30 cellular contexts compared by ENCODE assay signal in genomic region chr13:113732176-113732960, GRCh38. TPM values are rescaled to one million over a fixed set of nuclear protein-coding genes. Genes with fewer than 3 reads are reported as not detected.
DNase-seq lines count a peak whose midpoint lies in the region; ATAC-seq, FAIRE-seq and TF ChIP-seq lines count a peak whose summit lies in the region.
"Had no signal": no experiment of that assay in that cellular context is flagged by ENCODE, and none has a peak within 500 bp of the region (broad histone marks: within the 10 kb centered on the region; RNA-seq: fewer than 3 reads in every experiment).

No MANE protein-coding gene starts in this region.

- no peak overlapping the region for H2AFZ ChIP-seq in HepG2 (ENCODE audit: low read length)

- H3K9me3 ChIP-seq in BLaER1 (peaks cover 12% of the 10 kb centered on the region), HepG2 (ENCODE audit: low read length) (no peaks in the 10 kb centered on the region), breast epithelium (no peaks in the 10 kb centered on the region), tibial artery (no peaks in the 10 kb centered on the region)
- H3K9me3 ChIP-seq: esophagus muscularis mucosa, ovary had no signal

- H3K4me2 ChIP-seq in BLaER1 (peak overlapping the region; percentile 67), HepG2 (ENCODE audit: low read depth, low read length) (no peak overlapping the region)

- POLR2A ChIA-PET in HepG2 (lab: Yijun Ruan, JAX): no interaction called here

- peaks cover 4% of the 10 kb centered on the region for H3K27me3 Mint-ChIP-seq in chondrocyte (ENCODE audit: low read depth)

- no peak overlapping the region for H3K9ac ChIP-seq in BLaER1
- no peak overlapping the region for H3K9ac ChIP-seq in HepG2 (ENCODE audit: insufficient read depth, low read depth, low read length)

- H3K4me3 Mint-ChIP-seq in chondrocyte (ENCODE audit: unreplicated experiment): no peak overlapping the region
- H3K4me3 Mint-ChIP-seq: activated T-cell treated with anti-CD3 and anti-CD28 coated beads, Interleukin-2, amount 50 U/mL, for 72 hours; central memory CD8-positive, alpha-beta T cell; dendritic cell treated with granulocyte-macrophage colony-stimulating factor and Interleukin-4, amounts not matched to agents 40 ng/mL and 50 ng/mL, for 4 days; nephron progenitor cell; T-helper 1 cell treated with Interleukin-12 subunit alpha and Interleukin-12 subunit beta and Interleukin-4 antibody, amounts not matched to agents 30 μg/mL and 1 μg/mL, for 36 hours had no signal

- TF ChIP-seq CTCF in chondrocyte (IDR thresholded peaks at IDR 0.05) (no peak), HepG2 (CRISPR knock-in tag; IDR thresholded peaks at IDR 0.05) (no peak), breast epithelium (IDR thresholded peaks at IDR 0.05) (no peak), tibial artery (IDR thresholded peaks at IDR 0.05) (no peak)

- no peak for FAIRE-seq in HepG2 (lab: Jason Lieb, UNC)

- TF ChIP-seq EP300 in HepG2 (IDR thresholded peaks at IDR 0.05; ENCODE audit: low read depth in 2 of 2, low read length in 2 of 2): no peak
- no peak for TF ChIP-seq EP300 in HepG2 (CRISPR knock-in tag; IDR thresholded peaks at IDR 0.05; ENCODE audit: borderline replicate concordance)

- H3K36me3 Mint-ChIP-seq in chondrocyte (ENCODE audit: low read depth): no peaks in the 10 kb centered on the region

- H3K27me3 ChIP-seq in BLaER1: peaks cover 62% of the 10 kb centered on the region
- peaks cover 12 to 38% of the 10 kb centered on the region in 2 experiments; a peak in 4 of 5 replicates for H3K27me3 ChIP-seq in HepG2 (ENCODE audit: control insufficient read depth in 1 of 2, insufficient read depth in 2 of 2, low read length in 2 of 2)
- H3K27me3 ChIP-seq in breast epithelium: peaks cover 0 to 33% of the 10 kb centered on the region in 2 donors
- H3K27me3 ChIP-seq in tibial artery: peaks cover 0 to 36% of the 10 kb centered on the region in 2 donors
- H3K27me3 ChIP-seq: ovary had no signal

- H3K4me1 ChIP-seq in BLaER1: peaks cover 61% of the 10 kb centered on the region
- peaks cover 18% of the 10 kb centered on the region for H3K4me1 ChIP-seq in HepG2 (ENCODE audit: insufficient read depth, low read length)
- no peaks in the 10 kb centered on the region for H3K4me1 ChIP-seq in breast epithelium
- H3K4me1 ChIP-seq in tibial artery: peaks cover 0 to 9% (median 0%) of the 10 kb centered on the region in 4 donors

- ATAC-seq in HepG2: no peak
- ATAC-seq: activated CD4-positive, CD25-positive, alpha-beta regulatory T cell treated with anti-CD3 and anti-CD28 coated beads, Interleukin-2, amount 50 U/mL, for 24 hours; activated T-cell treated with anti-CD3 and anti-CD28 coated beads, Interleukin-2, amount 50 U/mL, for 72 hours; stimulated activated naive CD8-positive, alpha-beta T cell treated with anti-CD3 and anti-CD28 coated beads, Interleukin-15, Interleukin-2, amounts not matched to agents 100 U/mL and 50 U/mL, for 24 hours had no signal

- intact Hi-C loops in posterior vena cava (cut with DNase I): no loop called here
- intact Hi-C loops in HepG2 (cut with micrococcal nuclease; ENCODE audit: unreplicated experiment): no loop called here
- intact Hi-C loops in breast epithelium (cut with DNase I; ENCODE audit: low total_unique reads): no loop called here
- intact Hi-C loops in tibial artery (cut with DNase I; ENCODE audit: low total_unique reads): no loop called here

- TF ChIP-seq RAD21 in HepG2 (CRISPR knock-in tag; IDR thresholded peaks at IDR 0.05): no peak

- no peaks in the 10 kb centered on the region for H3K4me1 Mint-ChIP-seq in chondrocyte (ENCODE audit: low read depth)
- H3K4me1 Mint-ChIP-seq: central memory CD8-positive, alpha-beta T cell; nephron progenitor cell had no signal

- H3K79me2 ChIP-seq in HepG2 (ENCODE audit: insufficient read depth, low read length): no peaks in the 10 kb centered on the region

- H3K27ac Mint-ChIP-seq in chondrocyte (ENCODE audit: unreplicated experiment): no peak overlapping the region
- H3K27ac Mint-ChIP-seq: activated T-cell treated with anti-CD3 and anti-CD28 coated beads, Interleukin-2, amount 50 U/mL, for 72 hours; dendritic cell treated with granulocyte-macrophage colony-stimulating factor and Interleukin-4, amounts not matched to agents 40 ng/mL and 50 ng/mL, for 4 days; nephron progenitor cell; T-helper 1 cell treated with Interleukin-12 subunit alpha and Interleukin-12 subunit beta and Interleukin-4 antibody, amounts not matched to agents 30 μg/mL and 1 μg/mL, for 36 hours had no signal

- 0 out of 2 replicates have a peak overlapping the region, but pooled peaks have one; percentile 13 for H3K27ac ChIP-seq in BLaER1
- no peak overlapping the region for H3K27ac ChIP-seq in HepG2 (ENCODE audit: extremely low read length, insufficient read depth, low read length)
- no peak overlapping the region for H3K27ac ChIP-seq in breast epithelium
- H3K27ac ChIP-seq in tibial artery: no peak overlapping the region
- H3K27ac ChIP-seq: esophagus muscularis mucosa, ovary, SK-N-MC, skin epidermis had no signal

- H3K4me3 ChIP-seq in BLaER1 (no peak overlapping the region), HepG2 (replicated peaks in 1 of 3; ENCODE audit: insufficient read depth in 1 of 3, low read depth in 2 of 3, low read length in 3 of 3) (no peak overlapping the region), breast epithelium (no peak overlapping the region), tibial artery (no peak overlapping the region)
- H3K4me3 ChIP-seq: esophagus muscularis mucosa, lung, ovary, SK-N-MC, skin epidermis had no signal

- 30% methylated on average over 2 of the region's 29 CpGs for WGBS in HepG2 (ENCODE audit: low lambda C conversion rate)

- H4K20me1 ChIP-seq in BLaER1 (peaks cover 19% of the 10 kb centered on the region; the same call in 1 of the 2 replicates), HepG2 (ENCODE audit: insufficient read depth, low read length) (no peaks in the 10 kb centered on the region)

- no peaks in the 10 kb centered on the region for H3K9me3 Mint-ChIP-seq in chondrocyte (ENCODE audit: low read depth)
- H3K9me3 Mint-ChIP-seq: central memory CD8-positive, alpha-beta T cell; dendritic cell treated with granulocyte-macrophage colony-stimulating factor and Interleukin-4, amounts not matched to agents 40 ng/mL and 50 ng/mL, for 4 days; nephron progenitor cell; T-helper 1 cell treated with Interleukin-12 subunit alpha and Interleukin-12 subunit beta and Interleukin-4 antibody, amounts not matched to agents 30 μg/mL and 1 μg/mL, for 36 hours had no signal

- TF ChIP-seq POLR2A in HepG2 (IDR thresholded peaks at IDR 0.05; ENCODE audit: insufficient read depth in 1 of 2, low read depth in 2 of 2, low read length in 2 of 2): no peak
- no peak for TF ChIP-seq POLR2A in breast epithelium (IDR thresholded peaks at IDR 0.05)

- peak; percentile 63 for DNase-seq in MV-4-11 (lab: John Stamatoyannopoulos, UW)
- DNase-seq in chondrocyte (ENCODE audit: low spot score): peak; percentile 82
- peak; percentile 76 for DNase-seq in posterior vena cava (ENCODE audit: low spot score)
- DNase-seq in HepG2 (ENCODE audit: low spot score): no peak
- DNase-seq in breast epithelium (ENCODE audit: low spot score in 2 of 2): no peak
- no peak for DNase-seq in tibial artery
- DNase-seq in effector CD4-positive, alpha-beta T cell: no peak
- DNase-seq: activated CD4-positive, alpha-beta T cell treated with anti-CD3 and anti-CD28 coated beads, Interleukin-2, amount 50 U/mL, for 48 hours; activated naive CD4-positive, alpha-beta T cell treated with Interleukin-2 at 50 U/mL for 16 hours; activated T-cell treated with anti-CD3 and anti-CD28 coated beads, Interleukin-2, amount 50 U/mL, for 72 hours; foreskin fibroblast; HCEC 1CT; MM.1S; NCI-H2107; NCI-H345; NCI-H69; nephron progenitor cell; ovary; retina; stimulated activated naive CD8-positive, alpha-beta T cell treated with anti-CD3 and anti-CD28 coated beads, Interleukin-15, Interleukin-2, amounts not matched to agents 100 U/mL and 50 U/mL, for 24 hours had no signal

- no TSS peak for BruUV-seq in HepG2 (replicated peaks; lab: Mats Ljungman, UMichigan)

- CTCF ChIA-PET in HepG2 (lab: Yijun Ruan, JAX; ENCODE audit: low intra/inter-chr PET ratio, low total read pairs): no interaction called here

- in situ Hi-C loops in HepG2 (cut with HindIII; ENCODE audit: extremely low pct_ligation_motif_present, low pct_unique_long_range_greater_than_20kb): no loop called here

- H3K36me3 ChIP-seq in BLaER1: no peaks in the 10 kb centered on the region
- no peaks in the 10 kb centered on the region for H3K36me3 ChIP-seq in HepG2 (replicated peaks in 1 of 2; ENCODE audit: control insufficient read depth in 1 of 2, insufficient read depth in 2 of 2, low read length in 2 of 2)
- H3K36me3 ChIP-seq in breast epithelium: no peaks in the 10 kb centered on the region
- H3K36me3 ChIP-seq in tibial artery: no peaks in the 10 kb centered on the region
- H3K36me3 ChIP-seq: esophagus muscularis mucosa, ovary had no signal

TF ChIP-seq in HepG2, 621 proteins besides CTCF, POLR2A, EP300 and RAD21 (continues in another document):
- TF ChIP-seq ZNF30 (CRISPR knock-in tag; IDR thresholded peaks at IDR 0.05): no peak

RNA-seq across cellular contexts. Expression of gene TMEM255B, which starts 26.7 kb away (rescaled TPM):
- 2.6 to 7.1 TPM (median 5.2 TPM) in 3 replicates for total RNA-seq in chondrocyte
- total RNA-seq in posterior vena cava: 10 to 100 TPM; 20.2 to 22.9 TPM
- total RNA-seq in HepG2 (2016; rRNA removed; fragmentation: Illumina TruSeq; extraction: Trizol): 0.03 TPM in 1 of 2 replicates, not detected in the other
- total RNA-seq in HepG2 (2016; cell fraction: cytosol; rRNA removed; fragmentation: Illumina TruSeq; extraction: Trizol; ENCODE audit: low read depth): not detected in 2 replicates
- total RNA-seq in HepG2 (2016; cell fraction: insoluble cytoplasmic fraction; rRNA removed; fragmentation: Illumina TruSeq; extraction: Trizol): not detected in 2 replicates
- not detected in 2 replicates for total RNA-seq in HepG2 (2016; cell fraction: membrane; rRNA removed; fragmentation: Illumina TruSeq; extraction: Trizol)
- total RNA-seq in HepG2 (2016; cell fraction: nucleus; rRNA removed; fragmentation: Illumina TruSeq; extraction: Trizol): not detected in 2 replicates
- 0.01 TPM in 1 of 2 replicates, not detected in the other for polyA plus RNA-seq in HepG2 (2011; rRNA removed)
- 0.01 and 0.12 TPM in 2 replicates for polyA plus RNA-seq in HepG2 (2011; cell fraction: cytosol; rRNA removed)
- 0.02 and 0.03 TPM in 2 replicates for polyA plus RNA-seq in HepG2 (2011; cell fraction: nucleus; rRNA removed)
- polyA plus RNA-seq in HepG2 (2012): 0.11 TPM in 1 of 2 replicates, not detected in the other
- not detected in 2 replicates for polyA plus RNA-seq in HepG2 (2016; cell fraction: cytosol; fragmentation: Illumina TruSeq; extraction: Trizol; ENCODE audit: low read depth)
- polyA plus RNA-seq in HepG2 (2016; cell fraction: insoluble cytoplasmic fraction; fragmentation: Illumina TruSeq; extraction: Trizol; ENCODE audit: low read depth): not detected in 2 replicates
- not detected in 2 replicates for polyA plus RNA-seq in HepG2 (2016; cell fraction: membrane; fragmentation: Illumina TruSeq; extraction: Trizol; ENCODE audit: low read depth)
- not detected in 2 replicates for polyA plus RNA-seq in HepG2 (2016; cell fraction: nucleus; fragmentation: Illumina TruSeq; extraction: Trizol; ENCODE audit: insufficient read depth, low read depth)
- not detected in 2 replicates for polyA minus RNA-seq in HepG2 (2011; rRNA and poly(A)+ RNA removed; ENCODE audit: low replicate concordance)
- polyA minus RNA-seq in HepG2 (2011; cell fraction: cytosol; rRNA and poly(A)+ RNA removed): not detected in 2 replicates
- 0.12 and 0.13 TPM in 2 replicates for polyA minus RNA-seq in HepG2 (2011; cell fraction: nucleus; rRNA and poly(A)+ RNA removed)
- total RNA-seq in breast epithelium: 10 to 100 TPM in 1 of 3 donors, 1 to 10 TPM in 2; 2.3 to 11.8 (median 5.2) TPM
- total RNA-seq: G401 had no signal

Comparison
In these comparisons a context has a peak if more than half of its experiments do, and no peak if none do; other contexts are left out.
1. DNase-seq: peak in MV-4-11 (single experiment), chondrocyte (single experiment) and posterior vena cava (single experiment); none in HepG2 (single experiment), breast epithelium (0 of 2), tibial artery (0 of 2) and effector CD4-positive, alpha-beta T cell (single experiment).